Comparison of ENCODE assay signal across 1 cellular context in genomic region chr15:28919201-28919627, GRCh38.
TF ChIP-seq lines count a peak whose summit lies in the region.

No MANE protein-coding gene starts in this region.

TF ChIP-seq in SK-N-SH, 30 proteins besides CTCF, POLR2A, EP300 and RAD21 (continued from another document):
- TF ChIP-seq ZBTB33 (IDR thresholded peaks at IDR 0.05; ENCODE audit: borderline replicate concordance, low read depth) (no peak), POLR2AphosphoS5 (IDR thresholded peaks at IDR 0.05; ENCODE audit: low read depth, low read length) (no peak)
TF ChIP-seq in SK-N-SH: peak in this region for 0.
